In genomic region chrX:71067727-71068051, GRCh38 we compare ENCODE assay signal across 9 cellular contexts. TPM values are rescaled to one million over a fixed set of nuclear protein-coding genes. Genes with fewer than 3 reads are reported as not detected.
DNase-seq lines count a peak whose midpoint lies in the region; ATAC-seq and TF ChIP-seq lines count a peak whose summit lies in the region.
"Had no signal": no experiment of that assay in that cellular context is flagged by ENCODE, and none has a peak within 500 bp of the region (broad histone marks: within the 10 kb centered on the region; RNA-seq: fewer than 3 reads in every experiment).

No MANE protein-coding gene starts in this region.

- intact Hi-C loops in activated B cell treated with CpG ODN at 0.5 μM for 24 hours (cut with micrococcal nuclease), result loop anchor here (1.0 to 10.0 kb wide), 8 partner anchors 28 to 467 kb away; partner anchors contain the start of genes FOXO4, IL2RG, MED12 and OGT

- peaks cover 17% of the 10 kb centered on the region for H3K4me1 Mint-ChIP-seq in stimulated activated naive CD8-positive, alpha-beta T cell treated with anti-CD3 and anti-CD28 coated beads, Interleukin-15, Interleukin-2, amounts not matched to agents 100 ng/mL and 50 ng/mL, for 24 hours (ENCODE audit: low read depth)
- H3K4me1 Mint-ChIP-seq in activated B cell treated with CpG ODN at 0.5 μM for 24 hours, result peaks cover 19% of the 10 kb centered on the region

- no peaks in the 10 kb centered on the region for H3K9me3 ChIP-seq in right atrium auricular region

- peaks cover 0 to 3% of the 10 kb centered on the region in 2 donors for H3K27me3 ChIP-seq in right atrium auricular region

- no peaks in the 10 kb centered on the region for H3K36me3 ChIP-seq in right atrium auricular region

- TF ChIP-seq CTCF in activated B cell treated with CpG ODN at 0.5 μM for 24 hours (IDR thresholded peaks at IDR 0.05) (no peak), right atrium auricular region (IDR thresholded peaks at IDR 0.05) (no peak)

- H3K4me3 Mint-ChIP-seq in stimulated activated naive CD8-positive, alpha-beta T cell treated with anti-CD3 and anti-CD28 coated beads, Interleukin-15, Interleukin-2, amounts not matched to agents 100 ng/mL and 50 ng/mL, for 24 hours, result peak overlapping the region; percentile 95
- H3K4me3 Mint-ChIP-seq in activated B cell treated with CpG ODN at 0.5 μM for 24 hours, result peak overlapping the region; percentile 94

- H3K27me3 Mint-ChIP-seq in stimulated activated naive CD8-positive, alpha-beta T cell treated with anti-CD3 and anti-CD28 coated beads, Interleukin-15, Interleukin-2, amounts not matched to agents 100 ng/mL and 50 ng/mL, for 24 hours, result no peaks in the 10 kb centered on the region
- peaks cover 3% of the 10 kb centered on the region for H3K27me3 Mint-ChIP-seq in activated B cell treated with CpG ODN at 0.5 μM for 24 hours

- peak overlapping the region; percentile 60 to 65 for H3K4me3 ChIP-seq in right atrium auricular region
- peak overlapping the region; percentile 67 for H3K4me3 ChIP-seq in skeletal muscle cell (ENCODE audit: low read depth, low read length)

- DNase-seq in stimulated activated naive CD8-positive, alpha-beta T cell treated with anti-CD3 and anti-CD28 coated beads, Interleukin-15, Interleukin-2, amounts not matched to agents 100 U/mL and 50 U/mL, for 24 hours, result no peak
- DNase-seq in activated B cell treated with CpG ODN at 0.5 μM for 24 hours (no peak), right atrium auricular region (ENCODE audit: low spot score) (no peak), skeletal muscle cell (ENCODE audit: low read depth) (no peak)
- no peak for DNase-seq in activated CD4-positive, CD25-positive, alpha-beta regulatory T cell (lab: John Stamatoyannopoulos, UW)

- H3K27ac ChIP-seq in right atrium auricular region, result peak overlapping the region; percentile 84 to 94

- no peaks in the 10 kb centered on the region for H3K9me3 Mint-ChIP-seq in stimulated activated naive CD8-positive, alpha-beta T cell treated with anti-CD3 and anti-CD28 coated beads, Interleukin-15, Interleukin-2, amounts not matched to agents 100 ng/mL and 50 ng/mL, for 24 hours
- no peaks in the 10 kb centered on the region for H3K9me3 Mint-ChIP-seq in activated B cell treated with CpG ODN at 0.5 μM for 24 hours

- peaks cover 12% of the 10 kb centered on the region for H3K36me3 Mint-ChIP-seq in stimulated activated naive CD8-positive, alpha-beta T cell treated with anti-CD3 and anti-CD28 coated beads, Interleukin-15, Interleukin-2, amounts not matched to agents 100 ng/mL and 50 ng/mL, for 24 hours (ENCODE audit: low read depth)
- peaks cover 19% of the 10 kb centered on the region for H3K36me3 Mint-ChIP-seq in activated B cell treated with CpG ODN at 0.5 μM for 24 hours (ENCODE audit: low read depth)

- no peaks in the 10 kb centered on the region for H3K4me1 ChIP-seq in right atrium auricular region

- no peak for ATAC-seq in stimulated activated naive CD8-positive, alpha-beta T cell treated with anti-CD3 and anti-CD28 coated beads, Interleukin-15, Interleukin-2, amounts not matched to agents 100 U/mL and 50 U/mL, for 24 hours
- ATAC-seq in activated B cell treated with CpG ODN at 0.5 μM for 24 hours (ENCODE audit: low read depth) (no peak), GM18868 (IDR thresholded peaks at IDR 0.05; ENCODE audit: unreplicated experiment) (no peak), GM21723 (IDR thresholded peaks at IDR 0.05; ENCODE audit: unreplicated experiment) (no peak)

- peak overlapping the region; percentile 90 for H3K27ac Mint-ChIP-seq in stimulated activated naive CD8-positive, alpha-beta T cell treated with anti-CD3 and anti-CD28 coated beads, Interleukin-15, Interleukin-2, amounts not matched to agents 100 ng/mL and 50 ng/mL, for 24 hours
- peak overlapping the region; percentile 95 for H3K27ac Mint-ChIP-seq in activated B cell treated with CpG ODN at 0.5 μM for 24 hours

- CTCF ChIA-PET in activated B cell treated with CpG ODN at 0.5 μM for 24 hours (lab: Charles Lee), result no interaction called here

- POLR2A ChIA-PET in activated B cell treated with CpG ODN at 0.5 μM for 24 hours (lab: Charles Lee), result interaction anchor here (0.5 to 1.9 kb wide), 11 partner anchors 8 to 935 kb away, joined by 3 to 39 read pairs (median 5); partner anchors contain the start of genes IGBP1, IL2RG, MED12 and NONO

RNA-seq across cellular contexts. Expression of gene SNX12, which starts 0.4 kb away (rescaled TPM):
- total RNA-seq in activated B cell treated with CpG ODN at 0.5 μM for 24 hours (43.2 and 44.8 TPM in 2 replicates), right atrium auricular region (10 to 100 TPM; 30.8 to 40.1 TPM)

RNA-seq across cellular contexts. Expression of gene FOXO4, which starts 28.0 kb away (rescaled TPM):
- total RNA-seq in activated B cell treated with CpG ODN at 0.5 μM for 24 hours (10.1 and 16.1 TPM in 2 replicates), right atrium auricular region (10 to 100 TPM; 12.4 to 17.0 TPM)

RNA-seq across cellular contexts. Expression of gene CXorf65, which starts 38.9 kb away (rescaled TPM):
- total RNA-seq in activated B cell treated with CpG ODN at 0.5 μM for 24 hours (10.0 and 14.5 TPM in 2 replicates), right atrium auricular region (not detected)
- total RNA-seq: glomerular endothelial cell had no signal

RNA-seq across cellular contexts. Expression of gene IL2RG, which starts 43.7 kb away (rescaled TPM):
- 261 and 264 TPM in 2 replicates for total RNA-seq in activated B cell treated with CpG ODN at 0.5 μM for 24 hours
- 1 to 10 TPM in 1 of 2 donors, not detected in 1; 4.2 TPM for total RNA-seq in right atrium auricular region

RNA-seq across cellular contexts. Expression of gene MED12, which starts 50.7 kb away (rescaled TPM):
- total RNA-seq in activated B cell treated with CpG ODN at 0.5 μM for 24 hours, result 81.7 and 102 TPM in 2 replicates
- total RNA-seq in right atrium auricular region, result 10 to 100 TPM; 14.8 to 25.5 TPM

Comparison
In these comparisons a context has a peak if more than half of its experiments do, and no peak if none do; other contexts are left out.
1. RNA of gene CXorf65, which starts 38.9 kb away (total RNA-seq): 10.0 to 14.5 TPM in activated B cell treated with CpG ODN at 0.5 μM for 24 hours; not detected in right atrium auricular region; every median in the first group is over 10 times any median in the second.